19 cellular contexts compared by ENCODE assay signal in genomic region chr7:90645784-90646183, GRCh38. TPM values are rescaled to one million over a fixed set of nuclear protein-coding genes. Genes with fewer than 3 reads are reported as not detected.
DNase-seq lines count a peak whose midpoint lies in the region; ATAC-seq and FAIRE-seq lines count a peak whose summit lies in the region.
"Had no signal": no experiment of that assay in that cellular context is flagged by ENCODE, and none has a peak within 500 bp of the region (broad histone marks: within the 10 kb centered on the region; RNA-seq: fewer than 3 reads in every experiment).

No MANE protein-coding gene starts in this region.

- no peak for DNase-seq in RCC 7860 (ENCODE audit: low spot score)
- no peak for DNase-seq in naive B cell
- no peak for DNase-seq in NCI-H2171 treated with DMSO at 0.1 percent for 48 hours (lab: John Stamatoyannopoulos, UW)
- DNase-seq in activated CD4-positive, alpha-beta T cell treated with anti-CD3 and anti-CD28 coated beads for 4 hours = no peak
- DNase-seq: activated T-cell treated with anti-CD3 and anti-CD28 coated beads, Interleukin-2, amount 50 U/mL, for 72 hours; amniotic stem cell; DMS79 treated with DMSO at 0.1 percent for 48 hours; heart left ventricle; IMR-90; NCI-H1436; NCI-H510A treated with DMSO at 0.1 percent for 48 hours; right cardiac atrium; stimulated activated CD4-positive, alpha-beta T cell treated with anti-CD3 and anti-CD28 coated beads, Interleukin-4, amount 100 ng/mL, for 1 hour had no signal

- H3K27me3 Mint-ChIP-seq in naive B cell = no peaks in the 10 kb centered on the region

- ATAC-seq in GM18907 (IDR thresholded peaks at IDR 0.05; ENCODE audit: unreplicated experiment) = peak; percentile 71
- peak; percentile 58 for ATAC-seq in HG02885 (IDR thresholded peaks at IDR 0.05; ENCODE audit: poor library complexity, unreplicated experiment)
- peak; percentile 53 to 69 for ATAC-seq in naive B cell (ENCODE audit: low read depth in 2 of 2)
- ATAC-seq in GM19351 (IDR thresholded peaks at IDR 0.05; ENCODE audit: unreplicated experiment) = no peak
- ATAC-seq in HG03520 (IDR thresholded peaks at IDR 0.05; ENCODE audit: unreplicated experiment) = no peak
- ATAC-seq: activated T-cell treated with anti-CD3 and anti-CD28 coated beads, Interleukin-2, amount 50 U/mL, for 72 hours; HCT116; heart left ventricle; right cardiac atrium had no signal

- peaks cover 24 to 33% (median 25%) of the 10 kb centered on the region in 3 donors for H3K4me1 Mint-ChIP-seq in naive B cell

- H3K9me3 Mint-ChIP-seq in naive B cell = peaks cover 5 to 46% (median 33%) of the 10 kb centered on the region in 7 donors

- H3K4me3 Mint-ChIP-seq in naive B cell = peak overlapping the region in 2 of 8 donors; percentile 13 to 21
- H3K4me3 Mint-ChIP-seq: activated T-cell treated with anti-CD3 and anti-CD28 coated beads, Interleukin-2, amount 50 U/mL, for 72 hours had no signal

- H3K27ac Mint-ChIP-seq in naive B cell = peak overlapping the region in 3 of 6 donors; percentile 24 to 79 (median 35)
- H3K27ac Mint-ChIP-seq: activated T-cell treated with anti-CD3 and anti-CD28 coated beads, Interleukin-2, amount 50 U/mL, for 72 hours had no signal

- H3K36me3 Mint-ChIP-seq in naive B cell = peaks cover 19 to 28% of the 10 kb centered on the region in 2 donors

- peak; percentile 58 for FAIRE-seq in RCC 7860 (lab: Jason Lieb, UNC)
- FAIRE-seq: urothelium cell line had no signal

RNA-seq across cellular contexts. Expression of gene CDK14, which starts 49.7 kb away (rescaled TPM):
- polyA plus RNA-seq in naive B cell (ENCODE audit: low read depth in 6 of 6) = 10 to 100 TPM; 22.8 to 55.5 (median 42.3) TPM

Comparison
In these comparisons a context has a peak if more than half of its experiments do, and no peak if none do; other contexts are left out.
1. ATAC-seq: peak in GM18907 (single experiment), HG02885 (single experiment) and naive B cell (2 of 2); none in GM19351 (single experiment) and HG03520 (single experiment).